Comparison of ENCODE assay signal across 21 cellular contexts in the genomic region with DNA sequence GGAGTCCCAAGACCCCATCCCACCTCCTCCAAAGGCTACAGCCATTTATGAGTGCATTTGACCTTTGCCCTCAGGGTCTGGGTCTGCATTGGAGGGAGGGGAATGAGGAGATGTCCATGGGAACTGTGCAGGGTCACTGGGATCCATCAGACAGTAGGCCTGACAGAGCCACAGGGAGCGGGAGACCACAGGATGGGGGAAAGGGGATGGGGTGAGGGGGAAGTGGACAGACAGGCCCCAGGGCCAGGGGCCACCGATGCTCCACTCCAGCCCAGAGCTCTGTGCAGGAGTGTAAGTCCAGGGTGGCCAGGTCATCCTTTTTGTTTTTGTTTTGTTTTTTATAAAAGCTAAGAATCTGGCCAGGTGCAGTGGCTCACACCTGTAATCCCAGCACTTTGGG.
"Had no signal": no experiment of that assay in that cellular context is flagged by ENCODE, and none has a peak within 500 bp of the region (broad histone marks: within the 10 kb centered on the region; RNA-seq: fewer than 3 reads in every experiment).

No MANE protein-coding gene starts in this region.

- H3K9me3 ChIP-seq: gastrocnemius medialis, left lung, lower lobe of right lung, pancreas, prostate gland had no signal

- H3K27me3 ChIP-seq: gastrocnemius medialis, neural progenitor cell, pancreas had no signal

- H3K4me2 ChIP-seq: neural progenitor cell had no signal

- H3K27ac Mint-ChIP-seq: dendritic cell treated with granulocyte-macrophage colony-stimulating factor and Interleukin-4, amounts not matched to agents 40 ng/mL and 50 ng/mL, for 4 days; effector memory CD8-positive, alpha-beta T cell; memory B cell; mesothelial cell of epicardium; natural killer cell treated with Interleukin-12 subunit alpha and Interleukin-12 subunit beta and Interleukin-15 and Interleukin-18, amount 100 ng/mL, for 72 hours; neural progenitor cell had no signal

- H3K36me3 ChIP-seq: esophagus muscularis mucosa, gastrocnemius medialis, heart right ventricle, left lung, lower lobe of right lung, neural progenitor cell, pancreas, prostate gland had no signal

- H3K4me3 ChIP-seq: esophagus muscularis mucosa, gastrocnemius medialis, heart right ventricle, left lung, lower lobe of right lung, neural progenitor cell, pancreas, prostate gland, skin epidermis had no signal

- ATAC-seq: effector memory CD8-positive, alpha-beta T cell; gastrocnemius medialis; heart right ventricle; left lung; lower lobe of right lung; natural killer cell treated with Interleukin-12 subunit alpha and Interleukin-12 subunit beta and Interleukin-15 and Interleukin-18, amount 100 ng/mL, for 72 hours; pancreas; sciatic nerve had no signal

- H3K9me3 Mint-ChIP-seq: dendritic cell treated with granulocyte-macrophage colony-stimulating factor and Interleukin-4, amounts not matched to agents 40 ng/mL and 50 ng/mL, for 4 days; effector memory CD8-positive, alpha-beta T cell; memory B cell; mesothelial cell of epicardium; natural killer cell treated with Interleukin-12 subunit alpha and Interleukin-12 subunit beta and Interleukin-15 and Interleukin-18, amount 100 ng/mL, for 72 hours; neural progenitor cell had no signal

- H3K4me3 Mint-ChIP-seq: dendritic cell treated with granulocyte-macrophage colony-stimulating factor and Interleukin-4, amounts not matched to agents 40 ng/mL and 50 ng/mL, for 4 days; effector memory CD8-positive, alpha-beta T cell; memory B cell; mesothelial cell of epicardium; natural killer cell treated with Interleukin-12 subunit alpha and Interleukin-12 subunit beta and Interleukin-15 and Interleukin-18, amount 100 ng/mL, for 72 hours; neural progenitor cell had no signal

- H3K4me1 Mint-ChIP-seq: memory B cell, mesothelial cell of epicardium had no signal

- DNase-seq: effector memory CD8-positive, alpha-beta T cell; gastrocnemius medialis; heart right ventricle; hypothalamus; lower lobe of right lung; occipital lobe; pancreas; stimulated activated CD4-positive, alpha-beta T cell treated with anti-CD3 and anti-CD28 coated beads, Interleukin-12 subunit alpha, Interleukin-12 subunit beta, amount 100 ng/mL, for 4 hours; stimulated activated naive CD4-positive, alpha-beta T cell treated with Interleukin-2 at 50 U/mL for 16 hours; trophoblast cell had no signal

- H2AFZ ChIP-seq: neural progenitor cell had no signal

- H3K9ac ChIP-seq: neural progenitor cell had no signal

- H3K4me1 ChIP-seq: esophagus muscularis mucosa, heart right ventricle, left lung, lower lobe of right lung, neural progenitor cell, pancreas, prostate gland had no signal

- H3K36me3 Mint-ChIP-seq: memory B cell; mesothelial cell of epicardium; natural killer cell treated with Interleukin-12 subunit alpha and Interleukin-12 subunit beta and Interleukin-15 and Interleukin-18, amount 100 ng/mL, for 72 hours; neural progenitor cell had no signal

- H3K27ac ChIP-seq: epithelial cell of prostate, esophagus muscularis mucosa, gastrocnemius medialis, heart right ventricle, left lung, lower lobe of right lung, neural progenitor cell, pancreas, prostate gland, skin epidermis had no signal
